ENCODE assay signal across 8 cellular contexts in the genomic region with DNA sequence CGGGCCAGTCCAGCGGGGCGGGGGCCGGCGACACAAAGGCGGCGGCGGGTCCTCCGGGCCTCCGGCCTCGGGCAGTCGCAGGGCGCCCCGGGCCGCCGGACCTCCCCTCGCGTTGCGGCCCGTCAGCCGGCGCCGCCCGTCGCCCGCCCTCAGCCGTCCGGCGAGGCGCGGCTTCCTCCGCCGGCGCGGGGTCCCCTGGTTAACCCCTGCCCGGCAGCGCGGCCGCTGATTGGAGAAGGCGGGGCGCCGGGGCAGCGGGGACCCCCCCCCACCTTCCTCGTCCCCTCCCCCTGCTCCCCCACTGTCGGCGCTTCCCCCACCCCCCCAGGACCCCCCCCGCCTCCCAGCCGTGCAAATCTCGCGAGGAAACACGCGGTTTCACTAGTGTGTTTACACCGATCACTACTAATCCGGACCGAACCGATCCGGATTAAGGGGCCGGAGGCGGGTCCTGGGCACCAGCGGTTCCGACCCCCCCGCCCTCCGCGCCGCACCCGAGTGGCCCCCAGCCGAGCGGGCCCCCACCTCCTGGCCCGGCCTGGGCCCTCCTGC. TPM values are rescaled to one million over a fixed set of nuclear protein-coding genes. Genes with fewer than 3 reads are reported as not detected.
DNase-seq lines count a peak whose midpoint lies in the region; ATAC-seq, FAIRE-seq and TF ChIP-seq lines count a peak whose summit lies in the region.
"Not testable (repeated sequence)": the region's sequence is repeated elsewhere in the genome, so short reads cannot be mapped to it uniquely, and the experiment has no call there.

TLK2 (plus strand) TSS at position 402 of the 552 bp plus-strand sequence. CDS start 2,301 bp downstream, outside the sequence.

- TF ChIP-seq CTCF in OCI-LY7 (conservative IDR thresholded peaks at IDR 0.05; ENCODE audit: low read length); endothelial cell of umbilical vein (IDR thresholded peaks at IDR 0.05; ENCODE audit: extremely low read depth in 1 of 2, insufficient read depth in 1 of 2, low read depth in 1 of 2, low read length in 2 of 2); mesothelial cell of epicardium (IDR thresholded peaks at IDR 0.05; ENCODE audit: unreplicated experiment): not testable (repeated sequence)

- peaks cover 24% of the 10 kb centered on the region for H3K4me1 Mint-ChIP-seq in mesothelial cell of epicardium

- ATAC-seq in GM21423 (IDR thresholded peaks at IDR 0.05; ENCODE audit: unreplicated experiment): peak; percentile 72

- not testable (repeated sequence) for H3K9me1 ChIP-seq in endothelial cell of umbilical vein (replicated peaks; ENCODE audit: control insufficient read depth, extremely low read depth, insufficient read depth, low read length)

- DNase-seq in COR-L47 (lab: John Stamatoyannopoulos, UW) (peak; percentile 78), OCI-LY7 (ENCODE audit: low spot score) (peak; percentile 90), activated T-cell treated with anti-CD3 and anti-CD28 coated beads for 24 hours (ENCODE audit: low read depth) (peak; percentile 67), endothelial cell of umbilical vein (ENCODE audit: low read depth, low spot score) (peak; percentile 74), mesothelial cell of epicardium (ENCODE audit: low spot score in 2 of 2, unreplicated experiment in 2 of 2) (peak; percentile 78 to 79)
- DNase-seq in stimulated activated CD8-positive, alpha-beta memory T cell treated with anti-CD3 and anti-CD28 coated beads, Interleukin-15, amount 100 ng/mL, for 1 hour (ENCODE audit: low read depth): peak; percentile 43

- H3K79me2 ChIP-seq in OCI-LY7 (ENCODE audit: insufficient read depth, low read depth, low read length) (peaks cover 68% of the 10 kb centered on the region), endothelial cell of umbilical vein (ENCODE audit: control insufficient read depth, insufficient read depth, low read length) (peaks cover 41% of the 10 kb centered on the region)

- not testable (repeated sequence) for H3K27me3 ChIP-seq in HUES48 (ENCODE audit: control insufficient read depth, insufficient read depth, low read length); endothelial cell of umbilical vein (ENCODE audit: control insufficient read depth in 2 of 2, insufficient read depth in 2 of 2, low read length in 2 of 2)

- TF ChIP-seq POLR2A in endothelial cell of umbilical vein (IDR thresholded peaks at IDR 0.05; ENCODE audit: low read depth, low read length): peak; percentile 82

- H3K4me3 ChIP-seq in HUES48 (ENCODE audit: low read depth, low read length) (peak within 1 kb of the TSS; percentile 78), OCI-LY7 (ENCODE audit: low read depth, low read length, poor library complexity, severe bottlenecking) (peak within 1 kb of the TSS; percentile 97), endothelial cell of umbilical vein (replicated peaks in 1 of 3; ENCODE audit: insufficient read depth in 1 of 3, low read depth in 1 of 3, low read length in 3 of 3) (peak within 1 kb of the TSS; percentile 61 to 94 (median 92))

- H3K4me3 Mint-ChIP-seq in mesothelial cell of epicardium: peak within 1 kb of the TSS; percentile 92

- not testable (repeated sequence) for H3K9me3 Mint-ChIP-seq in mesothelial cell of epicardium

- H3K27ac ChIP-seq in HUES48 (ENCODE audit: low read depth, low read length): peak within 1 kb of the TSS; percentile 73
- H3K27ac ChIP-seq in OCI-LY7 (ENCODE audit: low read depth, low read length, poor library complexity, severe bottlenecking): peak within 1 kb of the TSS; percentile 70
- H3K27ac ChIP-seq in endothelial cell of umbilical vein (ENCODE audit: insufficient read depth, low read depth, low read length): peak within 1 kb of the TSS; percentile 71

- peaks cover 13% of the 10 kb centered on the region; the same call in 1 of the 2 replicates for H4K20me1 ChIP-seq in OCI-LY7 (ENCODE audit: insufficient read depth, low read length)
- H4K20me1 ChIP-seq in endothelial cell of umbilical vein (replicated peaks; ENCODE audit: control insufficient read depth, extremely low read depth, insufficient read depth, low read length): not testable (repeated sequence)

- dilution Hi-C loops in endothelial cell of umbilical vein (cut with MboI; ENCODE audit: extremely low pct_ligation_motif_present, low sequenced_read_pairs): not testable (repeated sequence)

- not testable (repeated sequence) for H3K27me3 Mint-ChIP-seq in mesothelial cell of epicardium (ENCODE audit: low read depth)

- H2AFZ ChIP-seq in OCI-LY7 (ENCODE audit: low read length): peak within 1 kb of the TSS; percentile 46; the same call in 1 of the 2 replicates
- peak within 1 kb of the TSS; percentile 34 for H2AFZ ChIP-seq in endothelial cell of umbilical vein (ENCODE audit: low read depth, low read length)

- POLR2A ChIA-PET in OCI-LY7 (lab: Charles Lee); endothelial cell of umbilical vein (lab: Charles Lee): not testable (repeated sequence)

- intact Hi-C loops in OCI-LY7 (cut with micrococcal nuclease; ENCODE audit: unreplicated experiment): loop anchor here (5.0 kb wide), 1 partner anchor 56 kb away; the partner anchor contains the start of gene METTL2A
- intact Hi-C loops in endothelial cell of umbilical vein (cut with micrococcal nuclease): loop anchor here (5.0 kb wide), 1 partner anchor 56 kb away; the partner anchor contains the start of gene METTL2A

- not testable (repeated sequence) for H3K9me3 ChIP-seq in HUES48 (ENCODE audit: control insufficient read depth, insufficient read depth, low read length); OCI-LY7 (ENCODE audit: low read length); endothelial cell of umbilical vein (replicated peaks; ENCODE audit: control insufficient read depth, insufficient read depth, low read length)

- BruUV-seq in OCI-LY7 (replicated peaks; lab: Mats Ljungman, UMichigan); endothelial cell of umbilical vein (replicated peaks; lab: Mats Ljungman, UMichigan): not testable (repeated sequence)

- H3K9ac ChIP-seq in HUES48 (ENCODE audit: low read depth, low read length): peak within 1 kb of the TSS; percentile 70
- peak within 1 kb of the TSS; percentile 83 for H3K9ac ChIP-seq in endothelial cell of umbilical vein (replicated peaks; ENCODE audit: extremely low read depth, insufficient read depth, low read length)

- H3K4me1 ChIP-seq in HUES48 (ENCODE audit: control insufficient read depth, insufficient read depth, low read length): not testable (repeated sequence)
- H3K4me1 ChIP-seq in OCI-LY7 (ENCODE audit: insufficient read depth, low read length, poor library complexity, severe bottlenecking) (peaks cover 21% of the 10 kb centered on the region), endothelial cell of umbilical vein (ENCODE audit: control insufficient read depth, extremely low read depth, insufficient read depth, low read length) (peaks cover 11% of the 10 kb centered on the region)

- peak within 1 kb of the TSS; percentile 99 for H3K27ac Mint-ChIP-seq in mesothelial cell of epicardium

- CTCF ChIA-PET in OCI-LY7 (lab: Charles Lee; ENCODE audit: unreplicated experiment); endothelial cell of umbilical vein (lab: Charles Lee): not testable (repeated sequence)

- H3K4me2 ChIP-seq in OCI-LY7 (ENCODE audit: low read length) (peak within 1 kb of the TSS; percentile 97), endothelial cell of umbilical vein (ENCODE audit: insufficient read depth, low read length) (peak within 1 kb of the TSS; percentile 89)

- H3K36me3 ChIP-seq in HUES48 (ENCODE audit: control insufficient read depth, insufficient read depth, low read length) (peaks cover 12% of the 10 kb centered on the region), OCI-LY7 (ENCODE audit: insufficient read depth, low read length) (peaks cover 32% of the 10 kb centered on the region)
- H3K36me3 ChIP-seq in endothelial cell of umbilical vein (ENCODE audit: control insufficient read depth in 2 of 2, extremely low read depth in 1 of 2, insufficient read depth in 2 of 2, low read length in 2 of 2): not testable (repeated sequence)

- FAIRE-seq in endothelial cell of umbilical vein (lab: Jason Lieb, UNC): not testable (repeated sequence)

- H3K9me2 ChIP-seq in OCI-LY7 (ENCODE audit: insufficient read depth, low read length): not testable (repeated sequence)

- not testable (repeated sequence) for H3K36me3 Mint-ChIP-seq in mesothelial cell of epicardium

TF ChIP-seq in endothelial cell of umbilical vein, 7 proteins besides CTCF, POLR2A, EP300 and RAD21:
- TF ChIP-seq POLR2AphosphoS5 (IDR thresholded peaks at IDR 0.05; ENCODE audit: insufficient read depth, low read depth, low read length): peak; percentile 87

RNA-seq across cellular contexts. Expression of gene TLK2, which starts in this region (rescaled TPM):
- total RNA-seq in OCI-LY7 (2014; rRNA removed; shearing (Covaris generic)): 36.6 and 46.6 TPM in 2 replicates
- 58.9 and 60.1 TPM in 2 replicates for total RNA-seq in OCI-LY7 (2022)
- total RNA-seq in endothelial cell of umbilical vein: 37.6 and 40.7 TPM in 2 replicates
- 30.7 and 30.9 TPM in 2 replicates for polyA plus RNA-seq in endothelial cell of umbilical vein
- 44.5 and 46.1 TPM in 2 replicates for polyA plus RNA-seq in endothelial cell of umbilical vein (2011; cell fraction: cytosol; rRNA removed)
- 39.2 and 66.0 TPM in 2 replicates for polyA plus RNA-seq in endothelial cell of umbilical vein (2011; cell fraction: nucleus; rRNA removed)
- 23.1 and 33.8 TPM in 2 replicates for polyA plus RNA-seq in endothelial cell of umbilical vein (2012)
- 101 and 117 TPM in 2 replicates for polyA minus RNA-seq in endothelial cell of umbilical vein
- 67.8 TPM for polyA minus RNA-seq in endothelial cell of umbilical vein (2011; cell fraction: cytosol; rRNA and poly(A)+ RNA removed)
- polyA minus RNA-seq in endothelial cell of umbilical vein (2011; cell fraction: nucleus; rRNA and poly(A)+ RNA removed): 79.1 and 106 TPM in 2 replicates
- 61.6 to 67.8 TPM (median 61.9 TPM) in 3 replicates for total RNA-seq in mesothelial cell of epicardium

Comparison
In these comparisons a context has a peak if more than half of its experiments do, and no peak if none do; other contexts are left out.
1. Peak in every context shown above with its lines: DNase-seq, ATAC-seq, H3K4me3 ChIP-seq and H3K27ac ChIP-seq.